21 cellular contexts compared by ENCODE assay signal in the genomic region with DNA sequence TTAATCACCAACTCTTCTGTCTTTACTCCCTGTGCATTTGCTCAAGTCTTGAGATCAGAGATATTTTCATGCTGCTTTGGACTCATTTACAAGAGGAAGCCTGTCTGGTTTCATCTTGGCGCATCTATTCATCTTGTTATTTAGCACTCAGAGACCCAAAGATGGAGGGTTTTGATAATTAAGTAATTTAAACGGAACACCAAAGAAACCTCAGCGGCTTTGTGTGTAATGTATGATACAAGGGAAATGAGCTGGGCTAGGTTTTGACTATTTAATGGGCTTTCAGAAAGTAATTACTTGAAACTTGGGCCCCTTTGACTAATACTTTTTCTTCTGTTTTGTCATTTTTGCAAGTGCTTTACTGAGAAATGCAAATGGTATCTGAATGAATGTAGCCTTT.
DNase-seq lines count a peak whose midpoint lies in the region; ATAC-seq and TF ChIP-seq lines count a peak whose summit lies in the region.
"Had no signal": no experiment of that assay in that cellular context is flagged by ENCODE, and none has a peak within 500 bp of the region (broad histone marks: within the 10 kb centered on the region; RNA-seq: fewer than 3 reads in every experiment).

No MANE protein-coding gene starts in this region.

- H3K27ac Mint-ChIP-seq in activated CD4-positive, alpha-beta T cell treated with anti-CD3 and anti-CD28 coated beads, Interleukin-2, amount 10 ng/mL, durations not matched to agents 24 days and 14 days: peak overlapping the region; percentile 71
- H3K27ac Mint-ChIP-seq in activated naive CD4-positive, alpha-beta T cell treated with anti-CD3 and anti-CD28 coated beads, Interleukin-2, amount 50 U/mL, for 72 hours: peak overlapping the region; percentile 22 to 88
- H3K27ac Mint-ChIP-seq: brain; CD4-positive, alpha-beta T cell; memory B cell; neural progenitor cell had no signal

- DNase-seq in activated CD4-positive, alpha-beta T cell treated with anti-CD3 and anti-CD28 coated beads, Interleukin-2, amount 10 ng/mL, durations not matched to agents 24 days and 14 days: no peak
- no peak for DNase-seq in activated CD4-positive, alpha-beta T cell treated with anti-CD3 and anti-CD28 coated beads for 1 hour
- DNase-seq in A673 (ENCODE audit: low spot score): peak; percentile 39
- no peak for DNase-seq in SK-N-MC (ENCODE audit: low read depth, low spot score)
- peak in 1 of 2 donors; percentile 31 for DNase-seq in activated naive CD4-positive, alpha-beta T cell treated with anti-CD3 and anti-CD28 coated beads, Interleukin-2, amount 50 U/mL, for 72 hours (ENCODE audit: low spot score in 2 of 2)
- DNase-seq in HK-2 (ENCODE audit: unreplicated experiment): no peak
- no peak for DNase-seq in cortex of kidney (lab: John Stamatoyannopoulos, UW)
- DNase-seq in NCI-H1694 treated with DMSO at 0.1 percent for 48 hours (lab: John Stamatoyannopoulos, UW): no peak
- DNase-seq: CD4-positive, alpha-beta T cell; H7; IMR-90; NCI-H1105; NCI-H1930; NCI-H524; right lobe of liver; stomach; thyroid gland had no signal

- H3K27me3 Mint-ChIP-seq in activated CD4-positive, alpha-beta T cell treated with anti-CD3 and anti-CD28 coated beads, Interleukin-2, amount 10 ng/mL, durations not matched to agents 24 days and 14 days: no peaks in the 10 kb centered on the region
- H3K27me3 Mint-ChIP-seq: CD4-positive, alpha-beta T cell; memory B cell had no signal

- H3K4me3 Mint-ChIP-seq in activated CD4-positive, alpha-beta T cell treated with anti-CD3 and anti-CD28 coated beads, Interleukin-2, amount 10 ng/mL, durations not matched to agents 24 days and 14 days: peak overlapping the region; percentile 5
- H3K4me3 Mint-ChIP-seq: brain; CD4-positive, alpha-beta T cell; memory B cell; neural progenitor cell had no signal

- H3K4me3 ChIP-seq in A673 (ENCODE audit: low read depth, low read length, poor library complexity, severe bottlenecking) (no peak overlapping the region), SK-N-MC (no peak overlapping the region)
- H3K4me3 ChIP-seq: neural progenitor cell, right lobe of liver, stomach, thyroid gland had no signal

- POLR2A ChIA-PET in A673 (lab: Charles Lee; ENCODE audit: low non-redundant PET): no interaction called here

- TF ChIP-seq CTCF in A673 (conservative IDR thresholded peaks at IDR 0.05; ENCODE audit: low read depth, low read length): no peak

- no peak overlapping the region for H3K9ac ChIP-seq in SK-N-MC (ENCODE audit: insufficient read length)
- H3K9ac ChIP-seq: neural progenitor cell had no signal

- intact Hi-C loops in activated CD4-positive, alpha-beta T cell treated with anti-CD3 and anti-CD28 coated beads, Interleukin-2, amount 10 ng/mL, durations not matched to agents 24 days and 14 days (cut with micrococcal nuclease): loop anchor here (2.0 to 5.0 kb wide), 2 partner anchors 39 to 53 kb away; no protein-coding TSS in a partner anchor
- intact Hi-C loops in A673 (cut with micrococcal nuclease; ENCODE audit: unreplicated experiment): no loop called here

- H3K27ac ChIP-seq in A673 (ENCODE audit: low read depth, low read length, poor library complexity, severe bottlenecking): no peak overlapping the region
- H3K27ac ChIP-seq in SK-N-MC: peak overlapping the region; percentile 22; the same call in 1 of the 2 replicates
- H3K27ac ChIP-seq: neural progenitor cell, right lobe of liver, stomach, thyroid gland had no signal

- no peaks in the 10 kb centered on the region for H3K27me3 ChIP-seq in A673 (replicated peaks; ENCODE audit: insufficient read depth, low read depth, low read length, poor library complexity)
- H3K27me3 ChIP-seq: neural progenitor cell, right lobe of liver, thyroid gland had no signal

- H3K36me3 ChIP-seq in A673 (ENCODE audit: insufficient read depth, low read length, poor library complexity, severe bottlenecking) (peaks cover 35% of the 10 kb centered on the region), SK-N-MC (ENCODE audit: insufficient read depth, low read length) (peaks cover 46% of the 10 kb centered on the region)
- H3K36me3 ChIP-seq: neural progenitor cell, right lobe of liver, thyroid gland had no signal

- no peaks in the 10 kb centered on the region for H3K9me3 Mint-ChIP-seq in activated CD4-positive, alpha-beta T cell treated with anti-CD3 and anti-CD28 coated beads, Interleukin-2, amount 10 ng/mL, durations not matched to agents 24 days and 14 days
- H3K9me3 Mint-ChIP-seq in activated naive CD4-positive, alpha-beta T cell treated with anti-CD3 and anti-CD28 coated beads, Interleukin-2, amount 50 U/mL, for 72 hours: no peaks in the 10 kb centered on the region
- H3K9me3 Mint-ChIP-seq: brain; CD4-positive, alpha-beta T cell; memory B cell; neural progenitor cell had no signal

- peaks cover 14% of the 10 kb centered on the region for H3K4me1 Mint-ChIP-seq in activated CD4-positive, alpha-beta T cell treated with anti-CD3 and anti-CD28 coated beads, Interleukin-2, amount 10 ng/mL, durations not matched to agents 24 days and 14 days
- H3K4me1 Mint-ChIP-seq: memory B cell had no signal

- peaks cover 42% of the 10 kb centered on the region for H3K36me3 Mint-ChIP-seq in activated CD4-positive, alpha-beta T cell treated with anti-CD3 and anti-CD28 coated beads, Interleukin-2, amount 10 ng/mL, durations not matched to agents 24 days and 14 days (ENCODE audit: low read depth)
- H3K36me3 Mint-ChIP-seq in activated naive CD4-positive, alpha-beta T cell treated with anti-CD3 and anti-CD28 coated beads, Interleukin-2, amount 50 U/mL, for 72 hours: peaks cover 6 to 26% of the 10 kb centered on the region in 2 donors
- H3K36me3 Mint-ChIP-seq: neural progenitor cell had no signal

- CTCF ChIA-PET in A673 (lab: Charles Lee): interaction anchor here (0.6 kb wide), 1 partner anchor 55 kb away, joined by 5 read pairs; no protein-coding TSS in a partner anchor

- H3K9me3 ChIP-seq in A673 (ENCODE audit: low read depth, low read length, poor library complexity, severe bottlenecking) (no peaks in the 10 kb centered on the region), SK-N-MC (ENCODE audit: low read depth, low read length) (no peaks in the 10 kb centered on the region)
- H3K9me3 ChIP-seq: right lobe of liver, stomach, thyroid gland had no signal

- no TSS peak for BruUV-seq in A673 (replicated peaks; lab: Mats Ljungman, UMichigan)

- ATAC-seq in activated naive CD4-positive, alpha-beta T cell treated with anti-CD3 and anti-CD28 coated beads, Interleukin-2, amount 50 U/mL, for 72 hours: peak; percentile 79 to 87
- ATAC-seq: left lobe of liver, right lobe of liver had no signal

- no peaks in the 10 kb centered on the region for H3K4me1 ChIP-seq in A673 (ENCODE audit: insufficient read depth, low read length, poor library complexity, severe bottlenecking)
- H3K4me1 ChIP-seq: neural progenitor cell, right lobe of liver, stomach, thyroid gland had no signal
